ENCODE assay signal across 9 cellular contexts in the genomic region with DNA sequence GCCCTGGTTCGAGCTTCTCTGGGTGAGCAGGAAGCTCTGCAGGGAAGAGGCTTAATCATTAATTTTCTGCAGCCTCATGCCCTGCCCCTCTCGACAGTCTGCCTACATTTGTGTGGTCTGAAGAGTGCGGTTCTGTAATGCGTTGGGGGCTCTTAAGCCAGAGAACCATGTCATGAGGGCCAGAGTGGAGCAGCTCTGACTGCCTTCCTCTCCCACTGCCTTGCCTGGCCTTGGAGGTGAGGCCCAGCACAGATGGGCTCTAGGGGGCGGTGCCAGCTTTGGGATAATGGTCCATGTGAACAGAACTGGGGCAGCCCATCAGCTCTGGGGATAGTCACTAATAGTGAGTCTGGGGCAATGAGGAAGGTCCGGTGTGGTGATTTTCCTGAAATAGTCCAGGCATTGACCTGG. TPM values are rescaled to one million over a fixed set of nuclear protein-coding genes. Genes with fewer than 3 reads are reported as not detected.
DNase-seq lines count a peak whose midpoint lies in the region; ATAC-seq, FAIRE-seq and TF ChIP-seq lines count a peak whose summit lies in the region.
"Had no signal": no experiment of that assay in that cellular context is flagged by ENCODE, and none has a peak within 500 bp of the region (broad histone marks: within the 10 kb centered on the region; RNA-seq: fewer than 3 reads in every experiment).

No MANE protein-coding gene starts in this region.

- H4K20me1 ChIP-seq in HCT116 (ENCODE audit: insufficient read depth) = no peaks in the 10 kb centered on the region

- BruUV-seq in HCT116 (replicated peaks; lab: Mats Ljungman, UMichigan) = no TSS peak

- no peak overlapping the region for H3K4me3 ChIP-seq in HCT116 (replicated peaks in 1 of 2; ENCODE audit: low read depth in 1 of 2, low read length in 2 of 2)
- H3K4me3 ChIP-seq in mucosa of descending colon = no peak overlapping the region
- H3K4me3 ChIP-seq in testis = no peak overlapping the region

- no peak for FAIRE-seq in D721Med (lab: Jason Lieb, UNC)

- H3K4me1 ChIP-seq in HCT116 (ENCODE audit: control insufficient read depth in 1 of 2, insufficient read depth in 2 of 2, low read length in 2 of 2) (peaks cover 25 to 36% of the 10 kb centered on the region in 2 experiments), mucosa of descending colon (ENCODE audit: low read depth) (peaks cover 28% of the 10 kb centered on the region), testis (peaks cover 7% of the 10 kb centered on the region)

- H3K27me3 ChIP-seq in HCT116 (ENCODE audit: insufficient read depth, low read length) = peaks cover 21% of the 10 kb centered on the region; the same call in 1 of the 2 replicates
- H3K27me3 ChIP-seq in testis = no peaks in the 10 kb centered on the region

- peak; percentile 3 for TF ChIP-seq CTCF in D721Med (IDR thresholded peaks at IDR 0.05; ENCODE audit: insufficient read depth, missing control alignments)
- TF ChIP-seq CTCF in HCT116 (IDR thresholded peaks at IDR 0.05 in 2 of 3, conservative IDR thresholded peaks at IDR 0.05 in 1 of 3; ENCODE audit: borderline replicate concordance in 1 of 3, insufficient read depth in 1 of 3, low read depth in 2 of 3, low read length in 2 of 3) = peak; percentile 15 to 50 (median 36); a peak in 4 of 6 replicates
- no peak for TF ChIP-seq CTCF in mucosa of descending colon (IDR thresholded peaks at IDR 0.05)
- no peak for TF ChIP-seq CTCF in testis (IDR thresholded peaks at IDR 0.05)

- RAD21 ChIA-PET in HCT116 (lab: Charles Lee; ENCODE audit: low non-redundant PET in 1 of 2, low total read pairs in 2 of 2, uncharacterized antibody in 2 of 2, unreplicated experiment in 2 of 2) = no interaction called here

- no peaks in the 10 kb centered on the region for H3K79me2 ChIP-seq in HCT116 (ENCODE audit: insufficient read depth, low read length)

- no peaks in the 10 kb centered on the region for H3K9me2 ChIP-seq in HCT116 (ENCODE audit: insufficient read depth)

- no peaks in the 10 kb centered on the region for H3K9me3 Mint-ChIP-seq in activated naive CD8-positive, alpha-beta T cell treated with anti-CD3 and anti-CD28 coated beads for 36 hours

- H3K9me3 ChIP-seq in HCT116 (ENCODE audit: control insufficient read depth in 1 of 2, insufficient read depth in 1 of 2, low read depth in 1 of 2, low read length in 2 of 2) = no peaks in the 10 kb centered on the region
- no peaks in the 10 kb centered on the region for H3K9me3 ChIP-seq in mucosa of descending colon
- no peaks in the 10 kb centered on the region for H3K9me3 ChIP-seq in testis

- ATAC-seq in HCT116 = no peak
- ATAC-seq in mucosa of descending colon = peak; percentile 37

- POLR2A ChIA-PET in HCT116 (lab: Charles Lee) = no interaction called here

- H3K36me3 Mint-ChIP-seq in activated naive CD8-positive, alpha-beta T cell treated with anti-CD3 and anti-CD28 coated beads for 36 hours = no peaks in the 10 kb centered on the region

- no peak overlapping the region for H3K4me2 ChIP-seq in HCT116 (ENCODE audit: low read length)

- TF ChIP-seq POLR2A in HCT116 (IDR thresholded peaks at IDR 0.05; ENCODE audit: borderline replicate concordance, extremely low read depth, insufficient read depth, insufficient read length) (no peak), testis (IDR thresholded peaks at IDR 0.05) (no peak)

- WGBS in testis, 2 donors = 42 to 53% methylated on average over 6 of the region's 6 CpGs

- H3K9ac ChIP-seq in HCT116 (ENCODE audit: low read length) = no peak overlapping the region

- intact Hi-C loops in HCT116 (cut with micrococcal nuclease) (loop anchor here (10.0 kb wide), 1 partner anchor 1068 kb away; no protein-coding TSS in a partner anchor), mucosa of descending colon (cut with DNase I, micrococcal nuclease) (no loop called here), testis (cut with DNase I; ENCODE audit: low total_unique reads) (no loop called here)

- CTCF ChIA-PET in HCT116 (lab: Charles Lee) = interaction anchor here (0.5 to 2.0 kb wide), 6 partner anchors 13 to 1122 kb away, joined by 3 to 9 read pairs (median 3); no protein-coding TSS in a partner anchor

- DNase-seq in D721Med (ENCODE audit: insufficient read length, low spot score) (no peak), HCT116 (ENCODE audit: low read depth, low spot score) (no peak), mucosa of descending colon (peak in 2 of 3 donors; percentile 65 to 74), testis (no peak), T-helper 9 cell (no peak), amniotic stem cell (lab: John Stamatoyannopoulos, UW) (no peak)
- DNase-seq in activated naive CD8-positive, alpha-beta T cell treated with anti-CD3 and anti-CD28 coated beads for 36 hours = no peak
- DNase-seq: NCI-H1092 treated with DMSO at 0.1 percent for 48 hours had no signal

- H3K27ac ChIP-seq in HCT116 (ENCODE audit: low read depth, low read length) (no peak overlapping the region), testis (no peak overlapping the region)

- peaks cover 17% of the 10 kb centered on the region for H3K4me1 Mint-ChIP-seq in activated naive CD8-positive, alpha-beta T cell treated with anti-CD3 and anti-CD28 coated beads for 36 hours

- no peak overlapping the region for H2AFZ ChIP-seq in HCT116 (ENCODE audit: low read depth, low read length, poor library complexity, severe bottlenecking)

- H3K36me3 ChIP-seq in HCT116 (ENCODE audit: control insufficient read depth in 1 of 2, insufficient read depth in 2 of 2, low read length in 2 of 2) = no peaks in the 10 kb centered on the region
- H3K36me3 ChIP-seq in mucosa of descending colon (ENCODE audit: low read depth) = no peaks in the 10 kb centered on the region
- no peaks in the 10 kb centered on the region for H3K36me3 ChIP-seq in testis (ENCODE audit: low read depth, missing control alignments)

- H3K27ac Mint-ChIP-seq in activated naive CD8-positive, alpha-beta T cell treated with anti-CD3 and anti-CD28 coated beads for 36 hours = no peak overlapping the region

- peaks cover 37% of the 10 kb centered on the region for H3K27me3 Mint-ChIP-seq in activated naive CD8-positive, alpha-beta T cell treated with anti-CD3 and anti-CD28 coated beads for 36 hours

- H3K4me3 Mint-ChIP-seq in activated naive CD8-positive, alpha-beta T cell treated with anti-CD3 and anti-CD28 coated beads for 36 hours = peak overlapping the region; percentile 10

- peak; percentile 48 for TF ChIP-seq RAD21 in HCT116 (IDR thresholded peaks at IDR 0.05; ENCODE audit: low read depth)

TF ChIP-seq in HCT116, 20 proteins besides CTCF, POLR2A, EP300 and RAD21:
- TF ChIP-seq MAX (IDR thresholded peaks at IDR 0.05) = no peak
- TF ChIP-seq EZH2phosphoT487 (IDR thresholded peaks at IDR 0.05; ENCODE audit: borderline replicate concordance) = no peak
- no peak for TF ChIP-seq CEBPB (IDR thresholded peaks at IDR 0.05; ENCODE audit: low read depth)
- no peak for TF ChIP-seq YY1 (IDR thresholded peaks at IDR 0.05; ENCODE audit: extremely low read depth, insufficient replicate concordance, low read depth, low read length)
- no peak for TF ChIP-seq ZBTB33 (IDR thresholded peaks at IDR 0.05; ENCODE audit: extremely low read depth, insufficient replicate concordance, low read length)
- TF ChIP-seq SRF (IDR thresholded peaks at IDR 0.05; ENCODE audit: low read depth) = no peak
- TF ChIP-seq CBX3 (IDR thresholded peaks at IDR 0.05; ENCODE audit: low read depth) = no peak
- no peak for TF ChIP-seq ELF1 (IDR thresholded peaks at IDR 0.05; ENCODE audit: borderline replicate concordance, low read depth)
- TF ChIP-seq ZFX (IDR thresholded peaks at IDR 0.05) = no peak

RNA-seq across cellular contexts. Expression of gene FGF9, which starts 5.7 kb away (rescaled TPM):
- total RNA-seq in HCT116 (2021; ENCODE audit: unreplicated experiment) = 1.5 TPM
- polyA plus RNA-seq in HCT116 (2012) = 0.17 and 0.20 TPM in 2 replicates
- under 1 TPM; 0.25 to 0.50 TPM for total RNA-seq in activated naive CD8-positive, alpha-beta T cell treated with anti-CD3 and anti-CD28 coated beads for 36 hours
- 1 to 10 TPM; 1.2 to 2.6 (median 2.3) TPM for total RNA-seq in mucosa of descending colon
- 1 to 10 TPM in 1 of 2 donors, under 1 TPM in 1; 0.79 to 1.5 TPM for total RNA-seq in testis
- polyA plus RNA-seq in testis (ENCODE audit: insufficient read depth, low read depth, low replicate concordance) = 4.3 TPM
- total RNA-seq: glomerular endothelial cell had no signal

Comparison
In these comparisons a context has a peak if more than half of its experiments do, and no peak if none do; other contexts are left out.
1. DNase-seq: peak in mucosa of descending colon (2 of 3); none in D721Med (single experiment), HCT116 (single experiment), activated naive CD8-positive, alpha-beta T cell treated with anti-CD3 and anti-CD28 coated beads for 36 hours (single experiment), testis (single experiment), T-helper 9 cell (single experiment) and amniotic stem cell (single experiment).
2. CTCF ChIP-seq: peak in D721Med (single experiment) and HCT116 (3 of 3); none in mucosa of descending colon (single experiment) and testis (0 of 3).